13 cellular contexts compared by ENCODE assay signal in the genomic region with DNA sequence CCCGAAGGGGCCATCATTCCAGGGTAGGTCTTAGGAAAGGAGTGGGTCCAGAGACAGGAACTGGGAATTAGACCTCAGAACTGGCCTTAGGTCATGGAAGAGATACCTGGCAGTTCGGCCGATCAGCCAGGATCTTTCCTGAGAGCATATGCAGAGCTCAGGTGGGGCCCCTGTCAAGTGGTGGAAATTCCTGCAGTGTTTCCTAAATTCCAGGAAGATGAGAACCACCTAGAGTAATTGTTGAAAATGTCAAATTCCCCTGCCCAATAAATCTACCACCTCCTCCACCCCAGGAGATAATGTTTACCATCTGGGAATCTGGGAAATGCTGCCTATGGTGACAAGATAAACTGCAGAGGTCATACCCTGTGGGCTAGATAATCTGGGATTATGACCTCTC. TPM values are rescaled to one million over a fixed set of nuclear protein-coding genes. Genes with fewer than 3 reads are reported as not detected.
DNase-seq lines count a peak whose midpoint lies in the region; ATAC-seq and TF ChIP-seq lines count a peak whose summit lies in the region.
"Had no signal": no experiment of that assay in that cellular context is flagged by ENCODE, and none has a peak within 500 bp of the region (broad histone marks: within the 10 kb centered on the region; RNA-seq: fewer than 3 reads in every experiment).

No MANE protein-coding gene starts in this region.

- H3K36me3 Mint-ChIP-seq in endodermal cell (ENCODE audit: low read depth) (no peaks in the 10 kb centered on the region), nephron progenitor cell (ENCODE audit: low read depth) (no peaks in the 10 kb centered on the region)
- no peaks in the 10 kb centered on the region for H3K36me3 Mint-ChIP-seq in activated T-helper 1 cell treated with anti-CD3 and anti-CD28 coated beads, Interleukin-12 subunit alpha, Interleukin-12 subunit beta, Interleukin-2, Interleukin-4 antibody, amounts not matched to agents 30 ng/mL and 10 ng/mL and 1 ng/mL, durations not matched to agents 14 hours and 24 hours and 36 hours (ENCODE audit: low read depth)
- H3K36me3 Mint-ChIP-seq in effector memory CD8-positive, alpha-beta T cell (ENCODE audit: insufficient read depth): peaks cover 6% of the 10 kb centered on the region
- H3K36me3 Mint-ChIP-seq: CD4-positive, alpha-beta memory T cell had no signal

- no peak for ATAC-seq in esophagus mucosa
- no peak for ATAC-seq in effector memory CD8-positive, alpha-beta T cell (replicated peaks)

- H3K4me1 ChIP-seq in endodermal cell (ENCODE audit: control insufficient read depth, insufficient read depth, low read length): no peaks in the 10 kb centered on the region
- H3K4me1 ChIP-seq: BE2C had no signal

- H3K9me3 ChIP-seq in endodermal cell (ENCODE audit: control insufficient read depth, low read length): no peaks in the 10 kb centered on the region
- H3K9me3 ChIP-seq: BE2C had no signal

- H3K4me1 Mint-ChIP-seq in endodermal cell (peaks cover 27% of the 10 kb centered on the region), nephron progenitor cell (peaks cover 26% of the 10 kb centered on the region)
- H3K4me1 Mint-ChIP-seq in activated T-helper 1 cell treated with anti-CD3 and anti-CD28 coated beads, Interleukin-12 subunit alpha, Interleukin-12 subunit beta, Interleukin-2, Interleukin-4 antibody, amounts not matched to agents 30 ng/mL and 10 ng/mL and 1 ng/mL, durations not matched to agents 14 hours and 24 hours and 36 hours (ENCODE audit: low read depth): no peaks in the 10 kb centered on the region
- peaks cover 0 to 3% of the 10 kb centered on the region in 2 donors for H3K4me1 Mint-ChIP-seq in effector memory CD8-positive, alpha-beta T cell (ENCODE audit: low read depth in 2 of 2)
- H3K4me1 Mint-ChIP-seq: CD4-positive, alpha-beta memory T cell had no signal

- peak; percentile 77 for DNase-seq in A172 (ENCODE audit: low spot score)
- DNase-seq in GM03348 (ENCODE audit: low spot score): peak; percentile 25
- DNase-seq in endodermal cell: no peak
- no peak for DNase-seq in nephron progenitor cell
- DNase-seq in NCI-H1436 treated with DMSO at 0.1 percent for 48 hours (lab: John Stamatoyannopoulos, UW): no peak
- no peak for DNase-seq in activated T-helper 1 cell treated with anti-CD3 and anti-CD28 coated beads, Interleukin-12 subunit alpha, Interleukin-12 subunit beta, Interleukin-2, Interleukin-4 antibody, amounts not matched to agents 30 ng/mL and 10 ng/mL and 1 ng/mL, durations not matched to agents 14 hours and 24 hours and 36 hours (ENCODE audit: low spot score)
- no peak for DNase-seq in effector memory CD8-positive, alpha-beta T cell
- DNase-seq: BE2C; CD4-positive, alpha-beta memory T cell; DMS79; GDM1 had no signal

- H3K9ac ChIP-seq in endodermal cell (ENCODE audit: extremely low read depth, low read length, poor library complexity, severe bottlenecking): no peak overlapping the region

- H3K36me3 ChIP-seq in endodermal cell (ENCODE audit: control insufficient read depth, insufficient read depth, low read length): no peaks in the 10 kb centered on the region
- H3K36me3 ChIP-seq: BE2C had no signal

- 88 to 91% methylated on average over 3 of the region's 3 CpGs for WGBS in endodermal cell (ENCODE audit: insufficient coverage in 1 of 2, insufficient read length in 1 of 2), 2 experiments

- intact Hi-C loops in activated T-helper 1 cell treated with anti-CD3 and anti-CD28 coated beads, Interleukin-12 subunit alpha, Interleukin-12 subunit beta, Interleukin-2, Interleukin-4 antibody, amounts not matched to agents 30 ng/mL and 10 ng/mL and 1 ng/mL, durations not matched to agents 14 hours and 24 hours and 36 hours (cut with micrococcal nuclease): no loop called here

- no peaks in the 10 kb centered on the region for H3K27me3 ChIP-seq in endodermal cell (ENCODE audit: control insufficient read depth, insufficient read depth, low read length, poor library complexity, severe bottlenecking)
- H3K27me3 ChIP-seq: BE2C had no signal

- peaks cover under 1% of the 10 kb centered on the region for H3K27me3 Mint-ChIP-seq in endodermal cell (ENCODE audit: insufficient read depth)
- peaks cover 8% of the 10 kb centered on the region for H3K27me3 Mint-ChIP-seq in nephron progenitor cell (ENCODE audit: low read depth, poor library complexity)
- H3K27me3 Mint-ChIP-seq in activated T-helper 1 cell treated with anti-CD3 and anti-CD28 coated beads, Interleukin-12 subunit alpha, Interleukin-12 subunit beta, Interleukin-2, Interleukin-4 antibody, amounts not matched to agents 30 ng/mL and 10 ng/mL and 1 ng/mL, durations not matched to agents 14 hours and 24 hours and 36 hours (ENCODE audit: insufficient read depth): peaks cover 26% of the 10 kb centered on the region
- H3K27me3 Mint-ChIP-seq in effector memory CD8-positive, alpha-beta T cell: peaks cover 23 to 32% of the 10 kb centered on the region in 2 donors

- no peak overlapping the region for H3K4me3 ChIP-seq in endodermal cell (ENCODE audit: low read length)

- no peak overlapping the region for H3K27ac ChIP-seq in endodermal cell (ENCODE audit: low read depth, low read length)
- H3K27ac ChIP-seq: C4-2B had no signal

- H3K27ac Mint-ChIP-seq in endodermal cell (peak overlapping the region; percentile 41), nephron progenitor cell (peak overlapping the region; percentile 16)
- no peak overlapping the region for H3K27ac Mint-ChIP-seq in activated T-helper 1 cell treated with anti-CD3 and anti-CD28 coated beads, Interleukin-12 subunit alpha, Interleukin-12 subunit beta, Interleukin-2, Interleukin-4 antibody, amounts not matched to agents 30 ng/mL and 10 ng/mL and 1 ng/mL, durations not matched to agents 14 hours and 24 hours and 36 hours
- H3K27ac Mint-ChIP-seq in effector memory CD8-positive, alpha-beta T cell: no peak overlapping the region
- H3K27ac Mint-ChIP-seq: CD4-positive, alpha-beta memory T cell had no signal

- no peak overlapping the region for H3K4me3 Mint-ChIP-seq in endodermal cell
- no peak overlapping the region for H3K4me3 Mint-ChIP-seq in nephron progenitor cell
- no peak overlapping the region for H3K4me3 Mint-ChIP-seq in activated T-helper 1 cell treated with anti-CD3 and anti-CD28 coated beads, Interleukin-12 subunit alpha, Interleukin-12 subunit beta, Interleukin-2, Interleukin-4 antibody, amounts not matched to agents 30 ng/mL and 10 ng/mL and 1 ng/mL, durations not matched to agents 14 hours and 24 hours and 36 hours
- H3K4me3 Mint-ChIP-seq in effector memory CD8-positive, alpha-beta T cell: no peak overlapping the region
- H3K4me3 Mint-ChIP-seq: CD4-positive, alpha-beta memory T cell had no signal

- TF ChIP-seq CTCF in endodermal cell (conservative IDR thresholded peaks at IDR 0.05) (no peak), nephron progenitor cell (IDR thresholded peaks at IDR 0.05) (no peak)

- no peaks in the 10 kb centered on the region for H3K9me3 Mint-ChIP-seq in endodermal cell
- no peaks in the 10 kb centered on the region for H3K9me3 Mint-ChIP-seq in nephron progenitor cell
- no peaks in the 10 kb centered on the region for H3K9me3 Mint-ChIP-seq in activated T-helper 1 cell treated with anti-CD3 and anti-CD28 coated beads, Interleukin-12 subunit alpha, Interleukin-12 subunit beta, Interleukin-2, Interleukin-4 antibody, amounts not matched to agents 30 ng/mL and 10 ng/mL and 1 ng/mL, durations not matched to agents 14 hours and 24 hours and 36 hours
- no peaks in the 10 kb centered on the region for H3K9me3 Mint-ChIP-seq in effector memory CD8-positive, alpha-beta T cell

RNA-seq across cellular contexts. Expression of a gene that starts 14.6 kb away (rescaled TPM):
- 15.7 and 23.5 TPM in 2 replicates for total RNA-seq in A172 (2014; rRNA removed; shearing (Covaris generic))
- total RNA-seq in endodermal cell: under 1 TPM; 0.57 to 0.73 TPM
- polyA plus RNA-seq in endodermal cell (2013, experiment 1 of 2): not detected
- polyA plus RNA-seq in endodermal cell (2013, experiment 2 of 2): not detected
- 6.3 TPM for total RNA-seq in esophagus mucosa
- not detected in 2 replicates for total RNA-seq in activated T-helper 1 cell treated with anti-CD3 and anti-CD28 coated beads, Interleukin-12 subunit alpha, Interleukin-12 subunit beta, Interleukin-2, Interleukin-4 antibody, amounts not matched to agents 30 ng/mL and 10 ng/mL and 1 ng/mL, durations not matched to agents 14 hours and 24 hours and 36 hours

RNA-seq across cellular contexts. Expression of a gene that starts 38.0 kb away (rescaled TPM):
- not detected in 2 replicates for total RNA-seq in A172 (2014; rRNA removed; shearing (Covaris generic))
- total RNA-seq in endodermal cell (not detected), esophagus mucosa (not detected)
- not detected for polyA plus RNA-seq in endodermal cell (2013, experiment 1 of 2)
- not detected for polyA plus RNA-seq in endodermal cell (2013, experiment 2 of 2)
- total RNA-seq in activated T-helper 1 cell treated with anti-CD3 and anti-CD28 coated beads, Interleukin-12 subunit alpha, Interleukin-12 subunit beta, Interleukin-2, Interleukin-4 antibody, amounts not matched to agents 30 ng/mL and 10 ng/mL and 1 ng/mL, durations not matched to agents 14 hours and 24 hours and 36 hours: not detected in 2 replicates
- total RNA-seq: CD4-positive, alpha-beta memory T cell had no signal
- polyA plus RNA-seq: CD4-positive, alpha-beta memory T cell had no signal

Comparison
In these comparisons a context has a peak if more than half of its experiments do, and no peak if none do; other contexts are left out.
1. DNase-seq: peak in A172 (single experiment) and GM03348 (single experiment); none in endodermal cell (single experiment), nephron progenitor cell (single experiment), NCI-H1436 treated with DMSO at 0.1 percent for 48 hours (single experiment), activated T-helper 1 cell treated with anti-CD3 and anti-CD28 coated beads, Interleukin-12 subunit alpha, Interleukin-12 subunit beta, Interleukin-2, Interleukin-4 antibody, amounts not matched to agents 30 ng/mL and 10 ng/mL and 1 ng/mL, durations not matched to agents 14 hours and 24 hours and 36 hours (single experiment) and effector memory CD8-positive, alpha-beta T cell (0 of 3).
2. H3K27ac Mint-ChIP-seq: peak in endodermal cell (single experiment) and nephron progenitor cell (single experiment); none in activated T-helper 1 cell treated with anti-CD3 and anti-CD28 coated beads, Interleukin-12 subunit alpha, Interleukin-12 subunit beta, Interleukin-2, Interleukin-4 antibody, amounts not matched to agents 30 ng/mL and 10 ng/mL and 1 ng/mL, durations not matched to agents 14 hours and 24 hours and 36 hours (single experiment) and effector memory CD8-positive, alpha-beta T cell (0 of 2).